8 cellular contexts compared by ENCODE assay signal in genomic region chr1:50368179-50369007, GRCh38. TPM values are rescaled to one million over a fixed set of nuclear protein-coding genes. Genes with fewer than 3 reads are reported as not detected.
DNase-seq lines count a peak whose midpoint lies in the region; ATAC-seq and TF ChIP-seq lines count a peak whose summit lies in the region.

No MANE protein-coding gene starts in this region.

- peaks cover 3% of the 10 kb centered on the region for H3K4me1 Mint-ChIP-seq in activated CD4-positive, alpha-beta memory T cell treated with anti-CD3 and anti-CD28 coated beads for 36 hours (ENCODE audit: low read depth)

- H3K4me3 Mint-ChIP-seq in activated CD4-positive, alpha-beta memory T cell treated with anti-CD3 and anti-CD28 coated beads for 36 hours = no peak overlapping the region

- peak; percentile 45 for ATAC-seq in GM18502 (IDR thresholded peaks at IDR 0.05; ENCODE audit: poor library complexity, unreplicated experiment)
- peak in 4 of 8 donors; percentile 14 to 61 (median 45) for ATAC-seq in heart right ventricle
- ATAC-seq in sciatic nerve = peak; percentile 17
- ATAC-seq in GM18909 (IDR thresholded peaks at IDR 0.05; ENCODE audit: poor library complexity, unreplicated experiment) = no peak
- ATAC-seq in HG02571 (IDR thresholded peaks at IDR 0.05; ENCODE audit: unreplicated experiment) = no peak

- TF ChIP-seq CTCF in BE2C (IDR thresholded peaks at IDR 0.05; ENCODE audit: low read depth, low read length) = peak; percentile 53
- peak; percentile 54 to 83 (median 75) for TF ChIP-seq CTCF in heart right ventricle (IDR thresholded peaks at IDR 0.05)

- WGBS in heart right ventricle, 2 donors = 15% methylated on average over 31 of the region's 31 CpGs

- DNase-seq in BE2C (peak; percentile 43), NCI-H1105 treated with DMSO at 0.1 percent for 48 hours (lab: John Stamatoyannopoulos, UW) (peak; percentile 58), heart right ventricle (peak in 1 of 2 donors; percentile 18), sciatic nerve (ENCODE audit: low spot score) (no peak)
- DNase-seq in activated CD4-positive, alpha-beta memory T cell treated with anti-CD3 and anti-CD28 coated beads for 36 hours = peak; percentile 40

- H3K4me3 ChIP-seq in BE2C (ENCODE audit: low read depth, low read length) = peak overlapping the region; percentile 8; the same call in 1 of the 2 replicates
- no peak overlapping the region for H3K4me3 ChIP-seq in heart right ventricle

- no peaks in the 10 kb centered on the region for H3K27me3 ChIP-seq in BE2C
- H3K27me3 ChIP-seq in heart right ventricle = peaks cover 6 to 62% (median 58%) of the 10 kb centered on the region in 7 donors

- H3K27ac ChIP-seq in heart right ventricle = no peak overlapping the region

- CTCF ChIA-PET in activated CD4-positive, alpha-beta memory T cell treated with anti-CD3 and anti-CD28 coated beads for 36 hours (lab: Charles Lee) = interaction anchor here (0.7 to 1.3 kb wide), 3 partner anchors 336 to 869 kb away, joined by 4 to 5 read pairs (median 4); no protein-coding TSS in a partner anchor

- H3K9me3 ChIP-seq in BE2C (no peaks in the 10 kb centered on the region), heart right ventricle (peaks cover 0 to 8% (median 0%) of the 10 kb centered on the region in 11 donors)

- H3K36me3 ChIP-seq in BE2C = no peaks in the 10 kb centered on the region
- no peaks in the 10 kb centered on the region for H3K36me3 ChIP-seq in heart right ventricle

- POLR2A ChIA-PET in activated CD4-positive, alpha-beta memory T cell treated with anti-CD3 and anti-CD28 coated beads for 36 hours (lab: Charles Lee) = no interaction called here

- H3K27me3 Mint-ChIP-seq in activated CD4-positive, alpha-beta memory T cell treated with anti-CD3 and anti-CD28 coated beads for 36 hours = peaks cover 23% of the 10 kb centered on the region

- H3K36me3 Mint-ChIP-seq in activated CD4-positive, alpha-beta memory T cell treated with anti-CD3 and anti-CD28 coated beads for 36 hours = no peaks in the 10 kb centered on the region

- H3K9me3 Mint-ChIP-seq in activated CD4-positive, alpha-beta memory T cell treated with anti-CD3 and anti-CD28 coated beads for 36 hours = no peaks in the 10 kb centered on the region

- H3K27ac Mint-ChIP-seq in activated CD4-positive, alpha-beta memory T cell treated with anti-CD3 and anti-CD28 coated beads for 36 hours = no peak overlapping the region

- H3K4me1 ChIP-seq in BE2C = no peaks in the 10 kb centered on the region
- peaks cover 0 to 7% (median 3%) of the 10 kb centered on the region in 9 donors for H3K4me1 ChIP-seq in heart right ventricle

- intact Hi-C loops in activated CD4-positive, alpha-beta memory T cell treated with anti-CD3 and anti-CD28 coated beads for 36 hours (cut with micrococcal nuclease) = loop anchor here (1.0 to 10.0 kb wide), 3 partner anchors 237 to 366 kb away; no protein-coding TSS in a partner anchor
- intact Hi-C loops in heart right ventricle (cut with DNase I) = loop anchor here in 7 of 10 donors (2.0 to 10.0 kb wide), 5 partner anchors 334 to 826 kb away; no protein-coding TSS in a partner anchor
- intact Hi-C loops in sciatic nerve (cut with DNase I) = loop anchor here (10.0 kb wide), 1 partner anchor 336 kb away; no protein-coding TSS in a partner anchor

RNA-seq across cellular contexts. Expression of gene DMRTA2, which starts 54.9 kb away (rescaled TPM):
- not detected for polyA plus RNA-seq in BE2C (2012; ENCODE audit: insufficient read depth, insufficient read length, low read depth)
- total RNA-seq in activated CD4-positive, alpha-beta memory T cell treated with anti-CD3 and anti-CD28 coated beads for 36 hours = not detected
- total RNA-seq in heart right ventricle = under 1 TPM in 2 of 10 donors, not detected in 8; 0.09 TPM
- not detected for polyA plus RNA-seq in heart right ventricle
- total RNA-seq in sciatic nerve = not detected

Comparison
In these comparisons a context has a peak if more than half of its experiments do, and no peak if none do; other contexts are left out.
1. ATAC-seq: peak in GM18502 (single experiment) and sciatic nerve (single experiment); none in GM18909 (single experiment) and HG02571 (single experiment).